In the genomic region with DNA sequence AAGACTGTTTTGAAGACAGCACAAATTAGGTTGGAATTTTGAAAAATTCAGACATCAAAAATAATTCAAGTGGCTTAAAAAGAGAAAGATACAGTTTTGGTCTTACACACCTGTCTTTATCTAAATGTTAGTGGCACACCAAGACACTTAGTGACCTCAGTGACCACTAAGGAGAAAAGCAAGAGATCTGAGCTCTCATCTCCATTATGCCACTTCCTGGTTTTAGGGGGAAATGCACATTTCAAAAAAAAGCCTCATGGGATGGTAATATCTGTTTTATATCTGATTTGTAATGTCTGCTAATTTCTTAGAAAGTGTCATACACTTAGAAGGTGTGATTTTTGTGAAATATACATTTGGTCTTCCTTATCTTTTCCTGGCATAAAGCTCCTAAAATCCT, we compare ENCODE assay signal across 21 cellular contexts. TPM values are rescaled to one million over a fixed set of nuclear protein-coding genes. Genes with fewer than 3 reads are reported as not detected.
DNase-seq lines count a peak whose midpoint lies in the region; FAIRE-seq and TF ChIP-seq lines count a peak whose summit lies in the region.
"Had no signal": no experiment of that assay in that cellular context is flagged by ENCODE, and none has a peak within 500 bp of the region (broad histone marks: within the 10 kb centered on the region; RNA-seq: fewer than 3 reads in every experiment).

No MANE protein-coding gene starts in this region.

- H2AFZ ChIP-seq in OCI-LY3 (ENCODE audit: low read depth, low read length): peak overlapping the region; percentile 64
- H2AFZ ChIP-seq in neural progenitor cell (replicated peaks): no peak overlapping the region

- H3K9me3 ChIP-seq in OCI-LY3 (ENCODE audit: insufficient read depth, low read length) (no peaks in the 10 kb centered on the region), neural progenitor cell (ENCODE audit: low read depth) (no peaks in the 10 kb centered on the region)
- H3K9me3 ChIP-seq: BLaER1, MG63, SJSA1 had no signal

- H3K79me2 ChIP-seq in OCI-LY3 (ENCODE audit: low read length): no peaks in the 10 kb centered on the region
- H3K79me2 ChIP-seq in neural progenitor cell (ENCODE audit: low read depth): no peaks in the 10 kb centered on the region

- no peaks in the 10 kb centered on the region for H3K36me3 ChIP-seq in OCI-LY3 (replicated peaks; ENCODE audit: low read depth, low read length)
- H3K36me3 ChIP-seq in neural progenitor cell: no peaks in the 10 kb centered on the region
- H3K36me3 ChIP-seq: BLaER1, MG63, SJSA1 had no signal

- DNase-seq in GM12891 (ENCODE audit: insufficient read length, low spot score) (no peak), MV-4-11 (lab: John Stamatoyannopoulos, UW) (peak; percentile 55), chondrocyte (ENCODE audit: low spot score) (no peak), neural progenitor cell (ENCODE audit: low spot score) (no peak), H4 (ENCODE audit: low spot score) (no peak), NCI-H1436 treated with DMSO at 0.1 percent for 48 hours (lab: John Stamatoyannopoulos, UW) (no peak)
- DNase-seq: CD4-positive, alpha-beta memory T cell; DND-41; GOT3; MG63; NCI-H1105 treated with DMSO at 0.1 percent for 48 hours; NCI-H1694 treated with DMSO at 0.1 percent for 48 hours; NCI-H2081 treated with DMSO at 0.1 percent for 48 hours; NCI-H524 treated with DMSO at 0.1 percent for 48 hours; SW 1271; T-helper 17 cell had no signal

- H3K9ac ChIP-seq in OCI-LY3 (ENCODE audit: low read length): peak overlapping the region; percentile 37; the same call in 1 of the 2 replicates
- H3K9ac ChIP-seq in neural progenitor cell: no peak overlapping the region
- H3K9ac ChIP-seq: BLaER1 had no signal

- H3K9me3 Mint-ChIP-seq in chondrocyte (ENCODE audit: low read depth) (no peaks in the 10 kb centered on the region), neural progenitor cell (no peaks in the 10 kb centered on the region)
- H3K9me3 Mint-ChIP-seq: CD4-positive, alpha-beta memory T cell had no signal

- no peaks in the 10 kb centered on the region for H3K27me3 Mint-ChIP-seq in chondrocyte (ENCODE audit: low read depth)
- peaks cover 2% of the 10 kb centered on the region for H3K27me3 Mint-ChIP-seq in neural progenitor cell (ENCODE audit: insufficient read depth, low read depth)
- H3K27me3 Mint-ChIP-seq: CD4-positive, alpha-beta memory T cell had no signal

- H3K4me3 Mint-ChIP-seq in chondrocyte (ENCODE audit: unreplicated experiment) (no peak overlapping the region), neural progenitor cell (no peak overlapping the region)
- H3K4me3 Mint-ChIP-seq: CD4-positive, alpha-beta memory T cell; T-helper 17 cell had no signal

- H3K27me3 ChIP-seq in OCI-LY3 (ENCODE audit: low read depth, low read length) (no peaks in the 10 kb centered on the region), neural progenitor cell (no peaks in the 10 kb centered on the region)
- H3K27me3 ChIP-seq: BLaER1, MG63, SJSA1 had no signal

- H3K36me3 Mint-ChIP-seq in chondrocyte (ENCODE audit: low read depth): no peaks in the 10 kb centered on the region
- H3K36me3 Mint-ChIP-seq in neural progenitor cell: no peaks in the 10 kb centered on the region
- H3K36me3 Mint-ChIP-seq: CD4-positive, alpha-beta memory T cell had no signal

- 0 out of 2 replicates have a peak overlapping the region, but pooled peaks have one; percentile 3 for H3K27ac ChIP-seq in OCI-LY3 (ENCODE audit: low read length)
- H3K27ac ChIP-seq in neural progenitor cell: no peak overlapping the region
- H3K27ac ChIP-seq: BLaER1, SJSA1 had no signal

- TF ChIP-seq CTCF in OCI-LY3 (IDR thresholded peaks at IDR 0.05; ENCODE audit: low read depth, low read length) (peak; percentile 17; the same call in 1 of the 2 replicates), chondrocyte (IDR thresholded peaks at IDR 0.05) (peak; percentile 26), neural progenitor cell (IDR thresholded peaks at IDR 0.05) (no peak)

- peaks cover 27% of the 10 kb centered on the region for H3F3A ChIP-seq in neural progenitor cell (ENCODE audit: low read depth)

- FAIRE-seq in GM12891 (lab: Jason Lieb, UNC): no peak
- FAIRE-seq: GM18507 had no signal

- peaks cover 65% of the 10 kb centered on the region for H3K4me1 ChIP-seq in OCI-LY3 (ENCODE audit: low read length)
- peaks cover 25% of the 10 kb centered on the region for H3K4me1 ChIP-seq in neural progenitor cell
- H3K4me1 ChIP-seq: SJSA1 had no signal

- H3K4me3 ChIP-seq in OCI-LY3 (ENCODE audit: low read length): no peak overlapping the region
- no peak overlapping the region for H3K4me3 ChIP-seq in neural progenitor cell
- H3K4me3 ChIP-seq: BLaER1, MG63, SJSA1 had no signal

- no peak for TF ChIP-seq POLR2A in GM12891 (IDR thresholded peaks at IDR 0.05; ENCODE audit: low read depth, low read length)

- H3K4me1 Mint-ChIP-seq in chondrocyte (ENCODE audit: low read depth) (peaks cover 29% of the 10 kb centered on the region), neural progenitor cell (peaks cover 24% of the 10 kb centered on the region)

- H4K20me1 ChIP-seq in OCI-LY3 (ENCODE audit: insufficient read depth, low read length): no peaks in the 10 kb centered on the region
- H4K20me1 ChIP-seq in neural progenitor cell (ENCODE audit: low read depth): no peaks in the 10 kb centered on the region
- H4K20me1 ChIP-seq: BLaER1 had no signal

- H3K27ac Mint-ChIP-seq in chondrocyte (ENCODE audit: unreplicated experiment): no peak overlapping the region
- H3K27ac Mint-ChIP-seq in neural progenitor cell: no peak overlapping the region
- H3K27ac Mint-ChIP-seq: CD4-positive, alpha-beta memory T cell; T-helper 17 cell had no signal

- H3K4me2 ChIP-seq in OCI-LY3 (ENCODE audit: low read length) (peak overlapping the region; percentile 7; the same call in 1 of the 2 replicates), neural progenitor cell (no peak overlapping the region)
- H3K4me2 ChIP-seq: BLaER1 had no signal

TF ChIP-seq in GM12891, 5 proteins besides CTCF, POLR2A, EP300 and RAD21:
- no peak for TF ChIP-seq PAX5 (IDR thresholded peaks at IDR 0.05; ENCODE audit: insufficient read depth, low read length, severe bottlenecking)
- peak; percentile 52 for TF ChIP-seq SPI1 (IDR thresholded peaks at IDR 0.05; ENCODE audit: low read depth, low read length)
TF ChIP-seq in GM12891: peak in this region for 1.

RNA-seq across cellular contexts. Expression of a gene that starts 16.4 kb away (rescaled TPM):
- polyA plus RNA-seq in GM12891 (2012; ENCODE audit: low read depth, missing spikeins): 1.1 TPM
- total RNA-seq in chondrocyte (1.3 to 1.9 TPM (median 1.5 TPM) in 3 replicates), neural progenitor cell (ENCODE audit: low replicate concordance) (0.77 and 0.79 TPM in 2 replicates)
- total RNA-seq in H4 (2014; rRNA removed; shearing (Covaris generic)): 0.66 and 2.1 TPM in 2 replicates
- total RNA-seq: OCI-LY7 had no signal
- polyA plus RNA-seq: CD4-positive, alpha-beta memory T cell had no signal
